ENCODE assay signal across 1 cellular context in the genomic region with DNA sequence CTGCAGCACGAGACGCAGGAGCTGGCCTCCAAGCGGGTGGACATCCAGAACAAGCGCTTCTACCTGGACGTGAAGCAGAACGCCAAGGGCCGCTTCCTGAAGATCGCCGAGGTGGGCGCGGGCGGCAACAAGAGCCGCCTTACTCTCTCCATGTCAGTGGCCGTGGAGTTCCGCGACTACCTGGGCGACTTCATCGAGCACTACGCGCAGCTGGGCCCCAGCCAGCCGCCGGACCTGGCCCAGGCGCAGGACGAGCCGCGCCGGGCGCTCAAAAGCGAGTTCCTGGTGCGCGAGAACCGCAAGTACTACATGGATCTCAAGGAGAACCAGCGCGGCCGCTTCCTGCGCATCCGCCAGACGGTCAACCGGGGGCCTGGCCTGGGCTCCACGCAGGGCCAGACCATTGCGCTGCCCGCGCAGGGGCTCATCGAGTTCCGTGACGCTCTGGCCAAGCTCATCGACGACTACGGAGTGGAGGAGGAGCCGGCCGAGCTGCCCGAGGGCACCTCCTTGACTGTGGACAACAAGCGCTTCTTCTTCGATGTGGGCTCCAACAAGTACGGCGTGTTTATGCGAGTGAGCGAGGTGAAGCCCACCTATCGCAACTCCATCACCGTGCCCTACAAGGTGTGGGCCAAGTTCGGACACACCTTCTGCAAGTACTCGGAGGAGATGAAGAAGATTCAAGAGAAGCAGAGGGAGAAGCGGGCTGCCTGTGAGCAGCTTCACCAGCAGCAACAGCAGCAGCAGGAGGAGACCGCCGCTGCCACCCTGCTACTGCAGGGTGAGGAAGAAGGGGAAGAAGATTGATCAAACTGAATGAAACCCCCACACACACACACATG.
TF ChIP-seq lines count a peak whose summit lies in the region.

No MANE protein-coding gene starts in this region.

TF ChIP-seq in GM12878, 131 proteins besides CTCF, POLR2A, EP300 and RAD21 (continued from another document):
- TF ChIP-seq, protein P1, sequence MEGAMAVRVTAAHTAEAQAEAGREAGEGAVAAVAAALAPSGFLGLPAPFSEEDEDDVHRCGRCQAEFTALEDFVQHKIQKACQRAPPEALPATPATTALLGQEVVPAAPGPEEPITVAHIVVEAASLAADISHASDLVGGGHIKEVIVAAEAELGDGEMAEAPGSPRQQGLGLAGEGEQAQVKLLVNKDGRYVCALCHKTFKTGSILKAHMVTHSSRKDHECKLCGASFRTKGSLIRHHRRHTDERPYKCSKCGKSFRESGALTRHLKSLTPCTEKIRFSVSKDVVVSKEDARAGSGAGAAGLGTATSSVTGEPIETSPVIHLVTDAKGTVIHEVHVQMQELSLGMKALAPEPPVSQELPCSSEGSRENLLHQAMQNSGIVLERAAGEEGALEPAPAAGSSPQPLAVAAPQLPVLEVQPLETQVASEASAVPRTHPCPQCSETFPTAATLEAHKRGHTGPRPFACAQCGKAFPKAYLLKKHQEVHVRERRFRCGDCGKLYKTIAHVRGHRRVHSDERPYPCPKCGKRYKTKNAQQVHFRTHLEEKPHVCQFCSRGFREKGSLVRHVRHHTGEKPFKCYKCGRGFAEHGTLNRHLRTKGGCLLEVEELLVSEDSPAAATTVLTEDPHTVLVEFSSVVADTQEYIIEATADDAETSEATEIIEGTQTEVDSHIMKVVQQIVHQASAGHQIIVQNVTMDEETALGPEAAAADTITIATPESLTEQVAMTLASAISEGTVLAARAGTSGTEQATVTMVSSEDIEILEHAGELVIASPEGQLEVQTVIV (IDR thresholded peaks at IDR 0.05; ENCODE audit: borderline replicate concordance, partially characterized antibody), result no peak
- TF ChIP-seq FOS (IDR thresholded peaks at IDR 0.05; ENCODE audit: borderline replicate concordance, extremely low read depth, insufficient read length), result no peak
- TF ChIP-seq CHD4 (IDR thresholded peaks at IDR 0.05), result no peak
- no peak for TF ChIP-seq SMARCA5 (IDR thresholded peaks at IDR 0.05)
- TF ChIP-seq CHD1 (IDR thresholded peaks at IDR 0.05; ENCODE audit: low read depth, low read length), result peak; percentile 86; the same call in 1 of the 2 replicates
- no peak for TF ChIP-seq ATF2 (IDR thresholded peaks at IDR 0.05; ENCODE audit: low read length)
- TF ChIP-seq, protein P2, sequence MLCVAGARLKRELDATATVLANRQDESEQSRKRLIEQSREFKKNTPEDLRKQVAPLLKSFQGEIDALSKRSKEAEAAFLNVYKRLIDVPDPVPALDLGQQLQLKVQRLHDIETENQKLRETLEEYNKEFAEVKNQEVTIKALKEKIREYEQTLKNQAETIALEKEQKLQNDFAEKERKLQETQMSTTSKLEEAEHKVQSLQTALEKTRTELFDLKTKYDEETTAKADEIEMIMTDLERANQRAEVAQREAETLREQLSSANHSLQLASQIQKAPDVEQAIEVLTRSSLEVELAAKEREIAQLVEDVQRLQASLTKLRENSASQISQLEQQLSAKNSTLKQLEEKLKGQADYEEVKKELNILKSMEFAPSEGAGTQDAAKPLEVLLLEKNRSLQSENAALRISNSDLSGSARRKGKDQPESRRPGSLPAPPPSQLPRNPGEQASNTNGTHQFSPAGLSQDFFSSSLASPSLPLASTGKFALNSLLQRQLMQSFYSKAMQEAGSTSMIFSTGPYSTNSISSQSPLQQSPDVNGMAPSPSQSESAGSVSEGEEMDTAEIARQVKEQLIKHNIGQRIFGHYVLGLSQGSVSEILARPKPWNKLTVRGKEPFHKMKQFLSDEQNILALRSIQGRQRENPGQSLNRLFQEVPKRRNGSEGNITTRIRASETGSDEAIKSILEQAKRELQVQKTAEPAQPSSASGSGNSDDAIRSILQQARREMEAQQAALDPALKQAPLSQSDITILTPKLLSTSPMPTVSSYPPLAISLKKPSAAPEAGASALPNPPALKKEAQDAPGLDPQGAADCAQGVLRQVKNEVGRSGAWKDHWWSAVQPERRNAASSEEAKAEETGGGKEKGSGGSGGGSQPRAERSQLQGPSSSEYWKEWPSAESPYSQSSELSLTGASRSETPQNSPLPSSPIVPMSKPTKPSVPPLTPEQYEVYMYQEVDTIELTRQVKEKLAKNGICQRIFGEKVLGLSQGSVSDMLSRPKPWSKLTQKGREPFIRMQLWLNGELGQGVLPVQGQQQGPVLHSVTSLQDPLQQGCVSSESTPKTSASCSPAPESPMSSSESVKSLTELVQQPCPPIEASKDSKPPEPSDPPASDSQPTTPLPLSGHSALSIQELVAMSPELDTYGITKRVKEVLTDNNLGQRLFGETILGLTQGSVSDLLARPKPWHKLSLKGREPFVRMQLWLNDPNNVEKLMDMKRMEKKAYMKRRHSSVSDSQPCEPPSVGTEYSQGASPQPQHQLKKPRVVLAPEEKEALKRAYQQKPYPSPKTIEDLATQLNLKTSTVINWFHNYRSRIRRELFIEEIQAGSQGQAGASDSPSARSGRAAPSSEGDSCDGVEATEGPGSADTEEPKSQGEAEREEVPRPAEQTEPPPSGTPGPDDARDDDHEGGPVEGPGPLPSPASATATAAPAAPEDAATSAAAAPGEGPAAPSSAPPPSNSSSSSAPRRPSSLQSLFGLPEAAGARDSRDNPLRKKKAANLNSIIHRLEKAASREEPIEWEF (IDR thresholded peaks at IDR 0.05; ENCODE audit: insufficient replicate concordance, low read depth, low read length), result no peak
- TF ChIP-seq SMAD1 (IDR thresholded peaks at IDR 0.05; ENCODE audit: low read depth, partially characterized antibody), result no peak
- TF ChIP-seq ATF7 (IDR thresholded peaks at IDR 0.05; ENCODE audit: low read depth), result peak; percentile 85
- TF ChIP-seq USF2 (IDR thresholded peaks at IDR 0.05; ENCODE audit: borderline replicate concordance, low read depth, low read length), result no peak
- no peak for TF ChIP-seq MEF2A (IDR thresholded peaks at IDR 0.05; ENCODE audit: insufficient read depth, low read depth, low read length)
- peak; percentile 22; the same call in 1 of the 2 replicates for TF ChIP-seq CHD2 (IDR thresholded peaks at IDR 0.05; ENCODE audit: borderline replicate concordance, low read depth, low read length)
- 0 out of 2 replicates have a peak, but pooled peaks have one; percentile 39 for TF ChIP-seq DPF2 (IDR thresholded peaks at IDR 0.05)
- TF ChIP-seq BHLHE40 (IDR thresholded peaks at IDR 0.05; ENCODE audit: borderline replicate concordance in 1 of 2, low read depth in 2 of 2, low read length in 1 of 2), result peak; percentile 30 to 47; a peak in 2 of 4 replicates
- TF ChIP-seq MTA3 (IDR thresholded peaks at IDR 0.05; ENCODE audit: borderline replicate concordance, low read length), result no peak
- no peak for TF ChIP-seq NFYA (IDR thresholded peaks at IDR 0.05; ENCODE audit: borderline replicate concordance, low read depth, low read length)
- TF ChIP-seq NFXL1 (IDR thresholded peaks at IDR 0.05; ENCODE audit: borderline replicate concordance), result no peak
- no peak for TF ChIP-seq RFX5 (IDR thresholded peaks at IDR 0.05; ENCODE audit: low read depth, low read length)
- TF ChIP-seq BCLAF1 (IDR thresholded peaks at IDR 0.05), result peak; percentile 74
- TF ChIP-seq CREB1 (IDR thresholded peaks at IDR 0.05; ENCODE audit: low read depth), result 0 out of 2 replicates have a peak, but pooled peaks have one; percentile 7
- TF ChIP-seq, protein P3, sequence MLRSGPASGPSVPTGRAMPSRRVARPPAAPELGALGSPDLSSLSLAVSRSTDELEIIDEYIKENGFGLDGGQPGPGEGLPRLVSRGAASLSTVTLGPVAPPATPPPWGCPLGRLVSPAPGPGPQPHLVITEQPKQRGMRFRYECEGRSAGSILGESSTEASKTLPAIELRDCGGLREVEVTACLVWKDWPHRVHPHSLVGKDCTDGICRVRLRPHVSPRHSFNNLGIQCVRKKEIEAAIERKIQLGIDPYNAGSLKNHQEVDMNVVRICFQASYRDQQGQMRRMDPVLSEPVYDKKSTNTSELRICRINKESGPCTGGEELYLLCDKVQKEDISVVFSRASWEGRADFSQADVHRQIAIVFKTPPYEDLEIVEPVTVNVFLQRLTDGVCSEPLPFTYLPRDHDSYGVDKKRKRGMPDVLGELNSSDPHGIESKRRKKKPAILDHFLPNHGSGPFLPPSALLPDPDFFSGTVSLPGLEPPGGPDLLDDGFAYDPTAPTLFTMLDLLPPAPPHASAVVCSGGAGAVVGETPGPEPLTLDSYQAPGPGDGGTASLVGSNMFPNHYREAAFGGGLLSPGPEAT (IDR thresholded peaks at IDR 0.05; ENCODE audit: low read depth), result peak; percentile 32; the same call in 1 of the 2 replicates
- TF ChIP-seq EZH2 (IDR thresholded peaks at IDR 0.05; ENCODE audit: borderline replicate concordance, control insufficient read depth, low read depth, low read length), result no peak
